ENCODE assay signal across 8 cellular contexts in genomic region chr10:32957341-32958084, GRCh38. TPM values are rescaled to one million over a fixed set of nuclear protein-coding genes. Genes with fewer than 3 reads are reported as not detected.
DNase-seq lines count a peak whose midpoint lies in the region; TF ChIP-seq lines count a peak whose summit lies in the region.

No MANE protein-coding gene starts in this region.

- H3K36me3 ChIP-seq in cardiac muscle cell (no peaks in the 10 kb centered on the region), ovary (no peaks in the 10 kb centered on the region)

- H3K4me1 ChIP-seq in cardiac muscle cell (ENCODE audit: low read depth) = peaks cover 50% of the 10 kb centered on the region
- H3K4me1 ChIP-seq in ovary (ENCODE audit: insufficient read depth) = peaks cover 16% of the 10 kb centered on the region

- H3K36me3 Mint-ChIP-seq in HFFc6 (ENCODE audit: low read depth) = peaks cover 33% of the 10 kb centered on the region
- peaks cover 2% of the 10 kb centered on the region for H3K36me3 Mint-ChIP-seq in activated naive CD4-positive, alpha-beta T cell treated with anti-CD3 and anti-CD28 coated beads, Interleukin-2, amount 10 ng/mL, durations not matched to agents 7 days and 5 days

- H3K4me3 ChIP-seq in GM12865 (ENCODE audit: low read depth, low read length) (peak overlapping the region; percentile 85), cardiac muscle cell (peak overlapping the region; percentile 95), ovary (peak overlapping the region; percentile 85)

- DNase-seq in GM12865 (ENCODE audit: low read depth) (peak; percentile 52), HFFc6 (no peak), NCI-H1092 treated with DMSO at 0.1 percent for 48 hours (lab: John Stamatoyannopoulos, UW) (peak; percentile 19), cardiac muscle cell (ENCODE audit: low read depth in 1 of 2, low spot score in 1 of 2) (peak; percentile 47 to 52), ovary (peak; percentile 50 to 77 (median 74)), ACHN (no peak), cortex of kidney (lab: John Stamatoyannopoulos, UW) (no peak)
- DNase-seq in activated naive CD4-positive, alpha-beta T cell treated with anti-CD3 and anti-CD28 coated beads, Interleukin-2, amount 10 ng/mL, durations not matched to agents 7 days and 5 days = peak; percentile 51

- no peaks in the 10 kb centered on the region for H3K27me3 ChIP-seq in cardiac muscle cell
- no peaks in the 10 kb centered on the region for H3K27me3 ChIP-seq in ovary

- no peaks in the 10 kb centered on the region; the same call in 1 of the 2 replicates for H3K27me3 Mint-ChIP-seq in HFFc6 (ENCODE audit: insufficient read depth)
- H3K27me3 Mint-ChIP-seq in activated naive CD4-positive, alpha-beta T cell treated with anti-CD3 and anti-CD28 coated beads, Interleukin-2, amount 10 ng/mL, durations not matched to agents 7 days and 5 days = peaks cover 11% of the 10 kb centered on the region

- H3K4me1 Mint-ChIP-seq in HFFc6 (ENCODE audit: low read depth) = peaks cover 78% of the 10 kb centered on the region
- H3K4me1 Mint-ChIP-seq in activated naive CD4-positive, alpha-beta T cell treated with anti-CD3 and anti-CD28 coated beads, Interleukin-2, amount 10 ng/mL, durations not matched to agents 7 days and 5 days = peaks cover 30% of the 10 kb centered on the region

- H3K9me3 ChIP-seq in cardiac muscle cell (ENCODE audit: low read depth) = no peaks in the 10 kb centered on the region
- H3K9me3 ChIP-seq in ovary = no peaks in the 10 kb centered on the region

- no peaks in the 10 kb centered on the region for H3K9me3 Mint-ChIP-seq in HFFc6
- H3K9me3 Mint-ChIP-seq in activated naive CD4-positive, alpha-beta T cell treated with anti-CD3 and anti-CD28 coated beads, Interleukin-2, amount 10 ng/mL, durations not matched to agents 7 days and 5 days = no peaks in the 10 kb centered on the region

- H3K4me3 Mint-ChIP-seq in HFFc6 = peak overlapping the region; percentile 90
- peak overlapping the region; percentile 75 for H3K4me3 Mint-ChIP-seq in activated naive CD4-positive, alpha-beta T cell treated with anti-CD3 and anti-CD28 coated beads, Interleukin-2, amount 10 ng/mL, durations not matched to agents 7 days and 5 days

- TF ChIP-seq CTCF in GM12865 (IDR thresholded peaks at IDR 0.05; ENCODE audit: insufficient read depth, low read depth, low read length, missing control alignments) = no peak
- no peak for TF ChIP-seq CTCF in HFFc6 (IDR thresholded peaks at IDR 0.05)
- no peak for TF ChIP-seq CTCF in cardiac muscle cell (IDR thresholded peaks at IDR 0.05; ENCODE audit: low read depth, low read length)
- TF ChIP-seq CTCF in ovary (IDR thresholded peaks at IDR 0.05) = no peak

- TF ChIP-seq POLR2A in ovary (IDR thresholded peaks at IDR 0.05) = no peak

- WGBS in ovary, 3 donors = 0% methylated on average over 33 to 87 of the region's 87 CpGs

- in situ Hi-C loops in ACHN (cut with HindIII; ENCODE audit: low pct_ligation_motif_present, low pct_unique_long_range_greater_than_20kb, low sequenced_read_pairs) = no loop called here

- CTCF ChIA-PET in activated naive CD4-positive, alpha-beta T cell treated with anti-CD3 and anti-CD28 coated beads, Interleukin-2, amount 10 ng/mL, durations not matched to agents 7 days and 5 days (lab: Charles Lee) = interaction anchor here (1.3 kb wide), 1 partner anchor 49 kb away, joined by 4 read pairs; no protein-coding TSS in a partner anchor

- H3K27ac ChIP-seq in cardiac muscle cell = peak overlapping the region; percentile 99
- H3K27ac ChIP-seq in ovary = peak overlapping the region; percentile 86 to 97

- H3K27ac Mint-ChIP-seq in HFFc6 = peak overlapping the region; percentile 77
- peak overlapping the region; percentile 66 for H3K27ac Mint-ChIP-seq in activated naive CD4-positive, alpha-beta T cell treated with anti-CD3 and anti-CD28 coated beads, Interleukin-2, amount 10 ng/mL, durations not matched to agents 7 days and 5 days

- TF ChIP-seq EP300 in ovary (IDR thresholded peaks at IDR 0.05) = no peak

- intact Hi-C loops in ovary (cut with DNase I) = loop anchor here in 1 of 4 donors (5.0 kb wide), 1 partner anchor 610 kb away; the partner anchor contains the start of gene EPC1

RNA-seq across cellular contexts. Expression of gene ITGB1, which starts 0.5 kb away (rescaled TPM):
- 1,000 to 10,000 TPM; 1,442 to 1,960 (median 1,623) TPM for total RNA-seq in HFFc6 (2021; fragmentation: NEBNext Ultra II Directional; extraction: Animal tissue kit (Norgen Biotek cat#: 25700))
- total RNA-seq in cardiac muscle cell (490 and 576 TPM in 2 replicates), ovary (100 to 1,000 TPM; 230 to 350 (median 276) TPM)
- polyA plus RNA-seq in cardiac muscle cell (321 and 326 TPM in 2 replicates), ovary (100 to 1,000 TPM; 207 to 517 TPM)

Comparison
In these comparisons a context has a peak if more than half of its experiments do, and no peak if none do; other contexts are left out.
1. DNase-seq: peak in GM12865 (single experiment), NCI-H1092 treated with DMSO at 0.1 percent for 48 hours (single experiment), activated naive CD4-positive, alpha-beta T cell treated with anti-CD3 and anti-CD28 coated beads, Interleukin-2, amount 10 ng/mL, durations not matched to agents 7 days and 5 days (single experiment), cardiac muscle cell (2 of 2) and ovary (5 of 5); none in HFFc6 (single experiment), ACHN (single experiment) and cortex of kidney (single experiment).
2. Peak in every context shown above with its lines, with median percentiles within 50 percentile points of each other: H3K4me3 ChIP-seq.